Comparison of ENCODE assay signal across 1 cellular context in genomic region chr12:53078425-53079225, GRCh38.
A peak's percentile ranks its signal among the peaks of the same experiment; 100 is the strongest.
TF ChIP-seq lines count a peak whose summit lies in the region.

No MANE protein-coding gene starts in this region.

TF ChIP-seq in HepG2, 621 proteins besides CTCF, POLR2A, EP300 and RAD21 (continued from another document and continues in another):
- TF ChIP-seq MXD3 (CRISPR knock-in tag; IDR thresholded peaks at IDR 0.05) (peak; percentile 42; the same call in 1 of the 2 replicates), FOXC1 (CRISPR knock-in tag; IDR thresholded peaks at IDR 0.05; ENCODE audit: borderline replicate concordance) (peak; percentile 40; the same call in 1 of the 2 replicates), TRIM24 (CRISPR knock-in tag; IDR thresholded peaks at IDR 0.05) (no peak), HOXA7 (CRISPR knock-in tag; IDR thresholded peaks at IDR 0.05) (no peak), ZFAT (CRISPR knock-in tag; conservative IDR thresholded peaks at IDR 0.05) (no peak), NRL (CRISPR knock-in tag; IDR thresholded peaks at IDR 0.05; ENCODE audit: borderline replicate concordance) (0 out of 2 replicates have a peak, but pooled peaks have one; percentile 21), NCOR1 (IDR thresholded peaks at IDR 0.05; ENCODE audit: borderline replicate concordance, low read length) (no peak), ZHX1 (CRISPR knock-in tag; IDR thresholded peaks at IDR 0.05; ENCODE audit: low read depth) (no peak), IRF2 (CRISPR knock-in tag; IDR thresholded peaks at IDR 0.05) (no peak), ZBTB39 (CRISPR knock-in tag; IDR thresholded peaks at IDR 0.05) (0 out of 2 replicates have a peak, but pooled peaks have one; percentile 19), STAT6 (CRISPR knock-in tag; IDR thresholded peaks at IDR 0.05; ENCODE audit: borderline replicate concordance) (peak; percentile 6; the same call in 1 of the 2 replicates), KMT2B (CRISPR knock-in tag; IDR thresholded peaks at IDR 0.05) (no peak), ZNF652 (CRISPR knock-in tag; IDR thresholded peaks at IDR 0.05; ENCODE audit: borderline replicate concordance, low read depth) (no peak), ZNF598 (CRISPR knock-in tag; IDR thresholded peaks at IDR 0.05; ENCODE audit: borderline replicate concordance) (no peak), SP4 (CRISPR knock-in tag; IDR thresholded peaks at IDR 0.05) (no peak), ZBTB10 (CRISPR knock-in tag; IDR thresholded peaks at IDR 0.05; ENCODE audit: borderline replicate concordance) (no peak), RXRB (CRISPR knock-in tag; IDR thresholded peaks at IDR 0.05; ENCODE audit: borderline replicate concordance) (no peak), NR2F2 (IDR thresholded peaks at IDR 0.05; ENCODE audit: borderline replicate concordance, low read depth) (no peak), LBX2 (CRISPR knock-in tag; IDR thresholded peaks at IDR 0.05; ENCODE audit: borderline replicate concordance) (no peak), ZNF576 (CRISPR knock-in tag; IDR thresholded peaks at IDR 0.05) (no peak), RXRA (CRISPR knock-in tag; IDR thresholded peaks at IDR 0.05) (no peak), NAIF1 (CRISPR knock-in tag; IDR thresholded peaks at IDR 0.05; ENCODE audit: borderline replicate concordance) (no peak), ZNF619 (CRISPR knock-in tag; IDR thresholded peaks at IDR 0.05) (no peak), HNRNPK (IDR thresholded peaks at IDR 0.05; ENCODE audit: low read depth, low read length, poor library complexity, severe bottlenecking) (no peak), XRCC5 (optimal IDR thresholded peaks at IDR 0.05; ENCODE audit: low read length) (no peak), YEATS2 (CRISPR knock-in tag; IDR thresholded peaks at IDR 0.05; ENCODE audit: borderline replicate concordance) (no peak), AKNA (CRISPR knock-in tag; IDR thresholded peaks at IDR 0.05; ENCODE audit: borderline replicate concordance) (no peak), ZNF841 (CRISPR knock-in tag; IDR thresholded peaks at IDR 0.05; ENCODE audit: borderline replicate concordance) (no peak), ZNF446 (CRISPR knock-in tag; IDR thresholded peaks at IDR 0.05) (no peak), SNAPC5 (CRISPR knock-in tag; IDR thresholded peaks at IDR 0.05; ENCODE audit: borderline replicate concordance) (no peak), ZNF790 (CRISPR knock-in tag; IDR thresholded peaks at IDR 0.05; ENCODE audit: borderline replicate concordance) (no peak), THAP7 (CRISPR knock-in tag; IDR thresholded peaks at IDR 0.05) (no peak), ZNF367 (CRISPR knock-in tag; IDR thresholded peaks at IDR 0.05; ENCODE audit: borderline replicate concordance) (no peak), MTERF4 (CRISPR knock-in tag; IDR thresholded peaks at IDR 0.05) (no peak), BHLHE40 (IDR thresholded peaks at IDR 0.05; ENCODE audit: low read length) (no peak), HOXD1 (CRISPR knock-in tag; IDR thresholded peaks at IDR 0.05) (no peak), ZBTB3 (CRISPR knock-in tag; IDR thresholded peaks at IDR 0.05; ENCODE audit: borderline replicate concordance, low read depth) (no peak), ZMAT5 (CRISPR knock-in tag; IDR thresholded peaks at IDR 0.05; ENCODE audit: borderline replicate concordance, low read depth) (no peak), KDM3A (CRISPR knock-in tag; IDR thresholded peaks at IDR 0.05; ENCODE audit: low read depth) (no peak), THAP8 (CRISPR knock-in tag; IDR thresholded peaks at IDR 0.05; ENCODE audit: borderline replicate concordance) (no peak), PRMT3 (CRISPR knock-in tag; IDR thresholded peaks at IDR 0.05; ENCODE audit: borderline replicate concordance, low read depth) (no peak), ZNF441 (CRISPR knock-in tag; IDR thresholded peaks at IDR 0.05; ENCODE audit: borderline replicate concordance) (no peak), ZKSCAN1 (IDR thresholded peaks at IDR 0.05; ENCODE audit: low read length) (no peak)
